10 cellular contexts compared by ENCODE assay signal in the genomic region with DNA sequence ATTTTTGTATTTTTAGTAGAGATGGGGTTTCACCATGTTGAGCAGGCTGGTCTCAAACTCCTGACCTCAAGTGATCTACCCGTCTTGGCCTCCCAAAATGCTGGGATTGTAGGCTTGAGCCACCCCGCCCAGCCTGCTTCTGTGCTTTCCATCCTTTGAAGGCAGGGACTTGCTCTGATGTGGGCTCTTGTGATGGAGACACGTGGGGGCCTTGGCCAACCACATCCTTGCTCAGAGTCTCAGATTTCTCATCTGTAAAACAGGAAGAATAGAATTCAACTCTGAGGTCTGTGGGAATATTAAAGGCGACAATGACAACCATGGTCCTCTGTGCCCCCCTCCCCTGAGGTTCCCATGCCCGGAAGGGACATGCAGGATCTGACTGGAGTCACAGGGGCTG. TPM values are rescaled to one million over a fixed set of nuclear protein-coding genes. Genes with fewer than 3 reads are reported as not detected.
A peak's percentile ranks its signal among the peaks of the same experiment; 100 is the strongest.
DNase-seq lines count a peak whose midpoint lies in the region; ATAC-seq lines count a peak whose summit lies in the region.
"Had no signal": no experiment of that assay in that cellular context is flagged by ENCODE, and none has a peak within 500 bp of the region (broad histone marks: within the 10 kb centered on the region; RNA-seq: fewer than 3 reads in every experiment).

No MANE protein-coding gene starts in this region.

- peaks cover 0 to 10% of the 10 kb centered on the region in 2 donors for H3K36me3 Mint-ChIP-seq in CD4-positive, alpha-beta memory T cell
- H3K36me3 Mint-ChIP-seq in naive thymus-derived CD4-positive, alpha-beta T cell, result peaks cover 0 to 5% (median 0%) of the 10 kb centered on the region in 5 donors

- ATAC-seq in naive thymus-derived CD4-positive, alpha-beta T cell, result peak; percentile 18

- H3K36me3 ChIP-seq in CD4-positive, alpha-beta memory T cell (ENCODE audit: insufficient read depth, low read length), result no peaks in the 10 kb centered on the region
- H3K36me3 ChIP-seq in naive thymus-derived CD4-positive, alpha-beta T cell (ENCODE audit: control insufficient read depth in 2 of 3, insufficient read depth in 3 of 3, low read length in 3 of 3), result no peaks in the 10 kb centered on the region

- CTCF ChIA-PET in CD4-positive, alpha-beta memory T cell (lab: Charles Lee; ENCODE audit: partially characterized antibody), result interaction anchor here (1.1 to 10.1 kb wide), 7 partner anchors 7 to 77 kb away, joined by 3 to 136 read pairs (median 75); partner anchors contain the start of genes NOL12 and SH3BP1
- CTCF ChIA-PET in naive thymus-derived CD4-positive, alpha-beta T cell (lab: Charles Lee), result interaction anchor here (1.0 to 6.0 kb wide), 3 partner anchors 9 to 77 kb away, joined by 3 to 36 read pairs (median 5); no protein-coding TSS in a partner anchor

- peak overlapping the region; percentile 38 for H3K27ac ChIP-seq in CD4-positive, alpha-beta memory T cell (ENCODE audit: low read depth, low read length)
- H3K27ac ChIP-seq in naive thymus-derived CD4-positive, alpha-beta T cell (ENCODE audit: low read depth, low read length), result peak overlapping the region; percentile 42

- peaks cover 0 to 5% (median 0%) of the 10 kb centered on the region in 8 donors for H3K9me3 Mint-ChIP-seq in CD4-positive, alpha-beta memory T cell
- peaks cover 0 to 2% (median 0%) of the 10 kb centered on the region in 11 donors for H3K9me3 Mint-ChIP-seq in naive thymus-derived CD4-positive, alpha-beta T cell

- H3K9me3 ChIP-seq in CD4-positive, alpha-beta memory T cell (ENCODE audit: control insufficient read depth in 1 of 2, low read length in 2 of 2), result no peaks in the 10 kb centered on the region
- H3K9me3 ChIP-seq in naive thymus-derived CD4-positive, alpha-beta T cell (ENCODE audit: control insufficient read depth in 2 of 3, low read length in 3 of 3), result no peaks in the 10 kb centered on the region

- POLR2A ChIA-PET in CD4-positive, alpha-beta memory T cell (lab: Charles Lee; ENCODE audit: partially characterized antibody), result interaction anchor here (0.8 to 5.2 kb wide), 10 partner anchors 9 to 119 kb away, joined by 3 to 59 read pairs (median 3); partner anchors contain the start of genes MFNG and PDXP
- POLR2A ChIA-PET in naive thymus-derived CD4-positive, alpha-beta T cell (lab: Charles Lee), result interaction anchor here (0.9 to 1.9 kb wide), 6 partner anchors 11 to 118 kb away, joined by 3 to 5 read pairs (median 3); partner anchors contain the start of gene MFNG

- H3K4me1 Mint-ChIP-seq in CD4-positive, alpha-beta memory T cell, result peaks cover 36 to 61% (median 50%) of the 10 kb centered on the region in 4 donors
- peaks cover 38 to 76% (median 62%) of the 10 kb centered on the region in 7 donors for H3K4me1 Mint-ChIP-seq in naive thymus-derived CD4-positive, alpha-beta T cell

- intact Hi-C loops in CD4-positive, alpha-beta memory T cell (cut with micrococcal nuclease), result loop anchor here (5.0 kb wide), 3 partner anchors 202 to 363 kb away; partner anchors contain the start of genes C22orf23, GCAT, POLR2F and RAC2
- intact Hi-C loops in naive thymus-derived CD4-positive, alpha-beta T cell (cut with micrococcal nuclease), result loop anchor here (1.0 to 10.0 kb wide), 8 partner anchors 38 to 1267 kb away; partner anchors contain the start of genes RAC2 (in 2 of the 2), CBX6 (in 1 of the 2), EIF3D (in 1 of the 2) and JOSD1 (in 1 of the 2)
- intact Hi-C loops in head of caudate nucleus (cut with DNase I), result no loop called here

- H3K4me3 Mint-ChIP-seq in CD4-positive, alpha-beta memory T cell, result peak overlapping the region; percentile 12 to 88 (median 75)
- peak overlapping the region; percentile 58 to 90 (median 80) for H3K4me3 Mint-ChIP-seq in naive thymus-derived CD4-positive, alpha-beta T cell

- DNase-seq in CD4-positive, alpha-beta memory T cell, result peak; percentile 75 to 81 (median 78)
- peak; percentile 30 to 71 (median 55) for DNase-seq in T-helper 1 cell
- DNase-seq in activated T-helper 1 cell treated with Interleukin-2 at 50 U/mL for 16 hours (ENCODE audit: low read depth), result peak; percentile 45
- DNase-seq in naive thymus-derived CD4-positive, alpha-beta T cell, result peak; percentile 28 to 83 (median 79)
- DNase-seq in head of caudate nucleus, result no peak
- DNase-seq in NCI-H2196 (lab: John Stamatoyannopoulos, UW; ENCODE audit: unreplicated experiment), result no peak
- DNase-seq in H4 (ENCODE audit: low spot score), result no peak
- no peak for DNase-seq in SHP77 treated with DMSO at 0.1 percent for 48 hours (lab: John Stamatoyannopoulos, UW)
- DNase-seq: NCI-H345 had no signal

- peak overlapping the region in 1 of 2 donors; percentile 8 for H3K4me3 ChIP-seq in CD4-positive, alpha-beta memory T cell (ENCODE audit: low read length in 2 of 2)
- H3K4me3 ChIP-seq in naive thymus-derived CD4-positive, alpha-beta T cell (ENCODE audit: low read length), result peak overlapping the region; percentile 15

- peaks cover 0 to 3% of the 10 kb centered on the region in 2 donors for H3K27me3 Mint-ChIP-seq in CD4-positive, alpha-beta memory T cell
- H3K27me3 Mint-ChIP-seq in naive thymus-derived CD4-positive, alpha-beta T cell, result peaks cover 0 to 26% (median 0%) of the 10 kb centered on the region in 5 donors

- H3K27ac Mint-ChIP-seq in CD4-positive, alpha-beta memory T cell, result peak overlapping the region; percentile 81 to 93 (median 90)
- H3K27ac Mint-ChIP-seq in naive thymus-derived CD4-positive, alpha-beta T cell, result peak overlapping the region; percentile 63 to 93 (median 85)

- no peaks in the 10 kb centered on the region for H3K27me3 ChIP-seq in CD4-positive, alpha-beta memory T cell (ENCODE audit: insufficient read depth, low read length)
- H3K27me3 ChIP-seq in naive thymus-derived CD4-positive, alpha-beta T cell (ENCODE audit: control insufficient read depth in 2 of 2, insufficient read depth in 2 of 2, low read length in 2 of 2), result no peaks in the 10 kb centered on the region

- peaks cover 48% of the 10 kb centered on the region for H3K4me1 ChIP-seq in CD4-positive, alpha-beta memory T cell (ENCODE audit: insufficient read depth, low read length)
- peaks cover 37 to 40% of the 10 kb centered on the region in 2 donors for H3K4me1 ChIP-seq in naive thymus-derived CD4-positive, alpha-beta T cell (ENCODE audit: control insufficient read depth in 2 of 2, insufficient read depth in 2 of 2, low read length in 2 of 2)

RNA-seq across cellular contexts. Expression of gene GGA1, which starts 3.8 kb away (rescaled TPM):
- 100 to 1,000 TPM; 108 to 109 TPM for total RNA-seq in CD4-positive, alpha-beta memory T cell
- 10 to 100 TPM; 16.3 to 26.7 TPM for polyA plus RNA-seq in CD4-positive, alpha-beta memory T cell
- 100 to 1,000 TPM in 3 of 5 experiments, 10 to 100 TPM in 2; 64.2 to 124 (median 102) TPM for total RNA-seq in naive thymus-derived CD4-positive, alpha-beta T cell
- polyA plus RNA-seq in naive thymus-derived CD4-positive, alpha-beta T cell, result 10 to 100 TPM; 20.8 to 22.3 TPM
- total RNA-seq in H4 (2014; rRNA removed; shearing (Covaris generic)), result 8.2 and 31.3 TPM in 2 replicates

RNA-seq across cellular contexts. Expression of gene LGALS2, which starts 25.0 kb away (rescaled TPM):
- total RNA-seq in CD4-positive, alpha-beta memory T cell, result 1 to 10 TPM in 1 of 2 experiments, not detected in 1; 1.0 TPM
- polyA plus RNA-seq in CD4-positive, alpha-beta memory T cell, result not detected
- total RNA-seq in naive thymus-derived CD4-positive, alpha-beta T cell, result 100 to 1,000 TPM in 1 of 5 experiments, 1 to 10 TPM in 1, not detected in 3; 6.4 to 123 TPM
- polyA plus RNA-seq in naive thymus-derived CD4-positive, alpha-beta T cell, result under 1 TPM in 1 of 2 donors, not detected in 1; 0.71 TPM
- total RNA-seq in H4 (2014; rRNA removed; shearing (Covaris generic)), result not detected in 2 replicates
- polyA plus RNA-seq: neural cell had no signal

RNA-seq across cellular contexts. Expression of gene SH3BP1, which starts 34.6 kb away (rescaled TPM):
- total RNA-seq in CD4-positive, alpha-beta memory T cell, result 10 to 100 TPM; 84.0 to 89.2 TPM
- polyA plus RNA-seq in CD4-positive, alpha-beta memory T cell, result 10 to 100 TPM; 17.6 to 30.3 TPM
- total RNA-seq in naive thymus-derived CD4-positive, alpha-beta T cell, result 100 to 1,000 TPM in 2 of 5 experiments, 10 to 100 TPM in 3; 66.4 to 157 (median 89.2) TPM
- polyA plus RNA-seq in naive thymus-derived CD4-positive, alpha-beta T cell, result 10 to 100 TPM; 12.9 to 23.0 TPM
- 6.9 and 14.7 TPM in 2 replicates for total RNA-seq in H4 (2014; rRNA removed; shearing (Covaris generic))

RNA-seq across cellular contexts. Expression of gene CDC42EP1, which starts 44.6 kb away (rescaled TPM):
- total RNA-seq in CD4-positive, alpha-beta memory T cell, result not detected
- not detected for polyA plus RNA-seq in CD4-positive, alpha-beta memory T cell
- total RNA-seq in naive thymus-derived CD4-positive, alpha-beta T cell, result 1 to 10 TPM in 1 of 5 experiments, under 1 TPM in 3, not detected in 1; 0.27 to 1.6 (median 0.62) TPM
- not detected for polyA plus RNA-seq in naive thymus-derived CD4-positive, alpha-beta T cell
- total RNA-seq in H4 (2014; rRNA removed; shearing (Covaris generic)), result 7.6 and 9.5 TPM in 2 replicates

RNA-seq across cellular contexts. Expression of gene PDXP, which starts 53.6 kb away (rescaled TPM):
- 1 to 10 TPM; 7.3 to 9.8 TPM for total RNA-seq in CD4-positive, alpha-beta memory T cell
- 1 to 10 TPM in 1 of 2 donors, under 1 TPM in 1; 0.38 to 7.1 TPM for polyA plus RNA-seq in CD4-positive, alpha-beta memory T cell
- total RNA-seq in naive thymus-derived CD4-positive, alpha-beta T cell, result 10 to 100 TPM in 1 of 5 experiments, 1 to 10 TPM in 4; 3.9 to 27.4 (median 7.5) TPM
- 1 to 10 TPM; 1.9 to 3.6 TPM for polyA plus RNA-seq in naive thymus-derived CD4-positive, alpha-beta T cell
- total RNA-seq in H4 (2014; rRNA removed; shearing (Covaris generic)), result 9.0 and 9.3 TPM in 2 replicates

Comparison
In these comparisons a context has a peak if more than half of its experiments do, and no peak if none do; other contexts are left out.
1. DNase-seq: peak in CD4-positive, alpha-beta memory T cell (5 of 5), T-helper 1 cell (5 of 5), activated T-helper 1 cell treated with Interleukin-2 at 50 U/mL for 16 hours (single experiment) and naive thymus-derived CD4-positive, alpha-beta T cell (9 of 9); none in head of caudate nucleus (0 of 42), NCI-H2196 (single experiment), H4 (single experiment) and SHP77 treated with DMSO at 0.1 percent for 48 hours (single experiment).